In genomic region chr6:52620055-52620905, GRCh38 we compare ENCODE assay signal across 19 cellular contexts. TPM values are rescaled to one million over a fixed set of nuclear protein-coding genes. Genes with fewer than 3 reads are reported as not detected.
DNase-seq lines count a peak whose midpoint lies in the region; ATAC-seq and TF ChIP-seq lines count a peak whose summit lies in the region.
"Had no signal": no experiment of that assay in that cellular context is flagged by ENCODE, and none has a peak within 500 bp of the region (broad histone marks: within the 10 kb centered on the region; RNA-seq: fewer than 3 reads in every experiment).

No MANE protein-coding gene starts in this region.

- ATAC-seq in Right ventricle myocardium superior (ENCODE audit: poor library complexity), result no peak
- ATAC-seq: A549, Right ventricle myocardium inferior had no signal

- H3K79me2 ChIP-seq in SK-N-SH (ENCODE audit: insufficient read depth) (no peaks in the 10 kb centered on the region), smooth muscle cell (ENCODE audit: low read depth) (no peaks in the 10 kb centered on the region)

- H4K20me1 ChIP-seq in SK-N-SH (ENCODE audit: insufficient read depth) (no peaks in the 10 kb centered on the region), smooth muscle cell (ENCODE audit: low read depth) (no peaks in the 10 kb centered on the region)
- H4K20me1 ChIP-seq: BLaER1 treated with 17β-estradiol and CSF1 and Interleukin-3, amounts not matched to agents 10 nM and 100 nM had no signal

- H3K4me1 Mint-ChIP-seq in dendritic cell treated with granulocyte-macrophage colony-stimulating factor and Interleukin-4, amounts not matched to agents 40 ng/mL and 50 ng/mL, for 4 days (ENCODE audit: low read depth), result peaks cover 6% of the 10 kb centered on the region
- H3K4me1 Mint-ChIP-seq: CD8-positive, alpha-beta memory T cell had no signal

- H3K4me3 Mint-ChIP-seq in dendritic cell treated with granulocyte-macrophage colony-stimulating factor and Interleukin-4, amounts not matched to agents 40 ng/mL and 50 ng/mL, for 4 days, result no peak overlapping the region
- H3K4me3 Mint-ChIP-seq: CD8-positive, alpha-beta memory T cell had no signal

- no peak for TF ChIP-seq EP300 in SK-N-SH (IDR thresholded peaks at IDR 0.05; ENCODE audit: borderline replicate concordance in 1 of 2, low read depth in 1 of 2, low read length in 1 of 2)

- POLR2A ChIA-PET in SK-N-SH (lab: Yijun Ruan, JAX), result no interaction called here

- H2AFZ ChIP-seq in SK-N-SH (ENCODE audit: low read depth) (no peak overlapping the region), smooth muscle cell (ENCODE audit: low read depth) (no peak overlapping the region)

- CTCF ChIA-PET in SK-N-SH (lab: Yijun Ruan, JAX), result no interaction called here

- intact Hi-C loops in dendritic cell treated with granulocyte-macrophage colony-stimulating factor and Interleukin-4, amounts not matched to agents 40 ng/mL and 50 ng/mL, for 4 days (cut with micrococcal nuclease), result no loop called here
- intact Hi-C loops in Right ventricle myocardium superior (cut with DNase I), result no loop called here

- H3F3A ChIP-seq in SK-N-SH (replicated peaks; ENCODE audit: insufficient read depth) (peaks cover 8% of the 10 kb centered on the region), smooth muscle cell (ENCODE audit: low read depth) (no peaks in the 10 kb centered on the region)

- H3K9ac ChIP-seq in SK-N-SH, result no peak overlapping the region
- no peak overlapping the region for H3K9ac ChIP-seq in smooth muscle cell (ENCODE audit: low read depth)
- H3K9ac ChIP-seq: BLaER1 treated with 17β-estradiol and CSF1 and Interleukin-3, amounts not matched to agents 10 nM and 100 nM had no signal

- H3K27ac ChIP-seq in SK-N-SH (ENCODE audit: low read depth in 2 of 2, low read length in 1 of 2) (0 out of 4 replicates have a peak overlapping the region, but pooled peaks of 1 of the 2 experiments have one; percentile 7), smooth muscle cell (ENCODE audit: low read depth) (no peak overlapping the region)
- H3K27ac ChIP-seq: A549; BLaER1 treated with 17β-estradiol and CSF1 and Interleukin-3, amounts not matched to agents 10 nM and 100 nM; Peyer's patch; SK-N-MC had no signal

- H3K27me3 Mint-ChIP-seq in dendritic cell treated with granulocyte-macrophage colony-stimulating factor and Interleukin-4, amounts not matched to agents 40 ng/mL and 50 ng/mL, for 4 days, result no peaks in the 10 kb centered on the region

- H3K9me3 Mint-ChIP-seq in dendritic cell treated with granulocyte-macrophage colony-stimulating factor and Interleukin-4, amounts not matched to agents 40 ng/mL and 50 ng/mL, for 4 days, result no peaks in the 10 kb centered on the region
- H3K9me3 Mint-ChIP-seq: CD8-positive, alpha-beta memory T cell had no signal

- WGBS in SK-N-SH (ENCODE audit: low lambda C conversion rate), result 93% methylated on average over 2 of the region's 2 CpGs
- WGBS in smooth muscle cell (ENCODE audit: low lambda C conversion rate), result 72% methylated on average over 2 of the region's 2 CpGs

- DNase-seq in NCI-H1092 treated with DMSO at 0.1 percent for 48 hours (lab: John Stamatoyannopoulos, UW) (peak; percentile 5), NCI-H1092 (lab: John Stamatoyannopoulos, UW) (no peak), SK-N-SH (no peak), smooth muscle cell (lab: John Stamatoyannopoulos, UW; ENCODE audit: unreplicated experiment) (no peak), amygdala (lab: John Stamatoyannopoulos, UW) (no peak), Right ventricle myocardium superior (no peak), NCI-H446 treated with DMSO at 0.1 percent for 48 hours (lab: John Stamatoyannopoulos, UW) (no peak)
- DNase-seq: CD8-positive, alpha-beta memory T cell; GOT3; MM.1S; NCI-H1436; NCI-H2029; NCI-H510A treated with DMSO at 0.1 percent for 48 hours; Peyer's patch had no signal

- H3K36me3 ChIP-seq in SK-N-SH (replicated peaks in 1 of 2; ENCODE audit: control insufficient read depth in 1 of 2, insufficient read depth in 2 of 2, low read length in 1 of 2), result no peaks in the 10 kb centered on the region
- H3K36me3 ChIP-seq in smooth muscle cell (ENCODE audit: low read depth), result no peaks in the 10 kb centered on the region
- H3K36me3 ChIP-seq: BLaER1 treated with 17β-estradiol and CSF1 and Interleukin-3, amounts not matched to agents 10 nM and 100 nM; Peyer's patch had no signal

- no peak for TF ChIP-seq RAD21 in SK-N-SH (IDR thresholded peaks at IDR 0.05; ENCODE audit: low read length)

- H3K4me2 ChIP-seq in SK-N-SH, result no peak overlapping the region
- peak overlapping the region; percentile 29 for H3K4me2 ChIP-seq in smooth muscle cell
- H3K4me2 ChIP-seq: A549; BLaER1 treated with 17β-estradiol and CSF1 and Interleukin-3, amounts not matched to agents 10 nM and 100 nM had no signal

- H3K27me3 ChIP-seq in SK-N-SH (ENCODE audit: insufficient read depth) (no peaks in the 10 kb centered on the region), smooth muscle cell (ENCODE audit: low read depth) (no peaks in the 10 kb centered on the region)
- H3K27me3 ChIP-seq: BLaER1 treated with 17β-estradiol and CSF1 and Interleukin-3, amounts not matched to agents 10 nM and 100 nM; Peyer's patch had no signal

- no peaks in the 10 kb centered on the region for H3K36me3 Mint-ChIP-seq in dendritic cell treated with granulocyte-macrophage colony-stimulating factor and Interleukin-4, amounts not matched to agents 40 ng/mL and 50 ng/mL, for 4 days (ENCODE audit: low read depth)

- peaks cover 3 to 15% of the 10 kb centered on the region in 2 experiments; a peak in 2 of 4 replicates for H3K4me1 ChIP-seq in SK-N-SH (ENCODE audit: control insufficient read depth in 1 of 2, insufficient read depth in 2 of 2, low read depth in 1 of 2, low read length in 1 of 2)
- H3K4me1 ChIP-seq in smooth muscle cell (ENCODE audit: low read depth), result peaks cover 8% of the 10 kb centered on the region
- H3K4me1 ChIP-seq: A549, Peyer's patch had no signal

- H3K4me3 ChIP-seq in SK-N-SH (ENCODE audit: low read depth in 2 of 2, low read length in 1 of 2) (no peak overlapping the region), smooth muscle cell (no peak overlapping the region)
- H3K4me3 ChIP-seq: A549; BLaER1 treated with 17β-estradiol and CSF1 and Interleukin-3, amounts not matched to agents 10 nM and 100 nM; Peyer's patch; SK-N-MC had no signal

- H3K27ac Mint-ChIP-seq in dendritic cell treated with granulocyte-macrophage colony-stimulating factor and Interleukin-4, amounts not matched to agents 40 ng/mL and 50 ng/mL, for 4 days, result peak overlapping the region; percentile 9

- no peak for TF ChIP-seq CTCF in SK-N-SH (IDR thresholded peaks at IDR 0.05)
- TF ChIP-seq CTCF in smooth muscle cell (IDR thresholded peaks at IDR 0.05; ENCODE audit: borderline replicate concordance, insufficient read depth, poor library complexity, severe bottlenecking), result no peak

- H3K9me2 ChIP-seq in SK-N-SH, result no peaks in the 10 kb centered on the region

- no peaks in the 10 kb centered on the region for H3K9me3 ChIP-seq in SK-N-SH
- no peaks in the 10 kb centered on the region for H3K9me3 ChIP-seq in smooth muscle cell (replicated peaks; ENCODE audit: low read depth)
- H3K9me3 ChIP-seq: A549, Peyer's patch had no signal

TF ChIP-seq in SK-N-SH, 30 proteins besides CTCF, POLR2A, EP300 and RAD21:
- TF ChIP-seq, protein P1, sequence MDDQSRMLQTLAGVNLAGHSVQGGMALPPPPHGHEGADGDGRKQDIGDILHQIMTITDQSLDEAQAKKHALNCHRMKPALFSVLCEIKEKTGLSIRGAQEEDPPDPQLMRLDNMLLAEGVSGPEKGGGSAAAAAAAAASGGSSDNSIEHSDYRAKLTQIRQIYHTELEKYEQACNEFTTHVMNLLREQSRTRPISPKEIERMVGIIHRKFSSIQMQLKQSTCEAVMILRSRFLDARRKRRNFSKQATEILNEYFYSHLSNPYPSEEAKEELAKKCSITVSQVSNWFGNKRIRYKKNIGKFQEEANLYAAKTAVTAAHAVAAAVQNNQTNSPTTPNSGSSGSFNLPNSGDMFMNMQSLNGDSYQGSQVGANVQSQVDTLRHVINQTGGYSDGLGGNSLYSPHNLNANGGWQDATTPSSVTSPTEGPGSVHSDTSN (IDR thresholded peaks at IDR 0.05), result 0 out of 2 replicates have a peak, but pooled peaks have one; percentile 5
- TF ChIP-seq ZBTB33 (IDR thresholded peaks at IDR 0.05; ENCODE audit: borderline replicate concordance, low read depth) (no peak), TCF12 (IDR thresholded peaks at IDR 0.05) (peak; percentile 6; the same call in 1 of the 2 replicates), FOXJ3 (CRISPR knock-in tag; IDR thresholded peaks at IDR 0.05) (no peak)

RNA-seq across cellular contexts. Expression of gene TRAM2, which starts 43.4 kb away (rescaled TPM):
- polyA plus RNA-seq in SK-N-SH (2012; rRNA removed) (26.4 and 36.0 TPM in 2 replicates), smooth muscle cell (17.2 and 18.2 TPM in 2 replicates)
- polyA plus RNA-seq in SK-N-SH (2012; cell fraction: cytosol; rRNA removed), result 23.9 and 25.6 TPM in 2 replicates
- polyA plus RNA-seq in SK-N-SH (2012; cell fraction: nucleus; rRNA removed), result 39.6 and 52.6 TPM in 2 replicates
- total RNA-seq in smooth muscle cell (32.0 and 35.6 TPM in 2 replicates), Right ventricle myocardium superior (11.0 TPM)

RNA-seq across cellular contexts. Expression of gene TMEM14A, which starts 50.6 kb away (rescaled TPM):
- polyA plus RNA-seq in SK-N-SH (2012; rRNA removed) (42.4 and 48.7 TPM in 2 replicates), smooth muscle cell (59.4 and 68.7 TPM in 2 replicates)
- 60.0 and 68.7 TPM in 2 replicates for polyA plus RNA-seq in SK-N-SH (2012; cell fraction: cytosol; rRNA removed)
- 5.1 and 18.3 TPM in 2 replicates for polyA plus RNA-seq in SK-N-SH (2012; cell fraction: nucleus; rRNA removed)
- total RNA-seq in smooth muscle cell (76.5 and 77.7 TPM in 2 replicates), Right ventricle myocardium superior (8.4 TPM)
